11 cellular contexts compared by ENCODE assay signal in genomic region chr12:65536876-65537661, GRCh38.
DNase-seq lines count a peak whose midpoint lies in the region; ATAC-seq and TF ChIP-seq lines count a peak whose summit lies in the region.
"Had no signal": no experiment of that assay in that cellular context is flagged by ENCODE, and none has a peak within 500 bp of the region (broad histone marks: within the 10 kb centered on the region; RNA-seq: fewer than 3 reads in every experiment).

No MANE protein-coding gene starts in this region.

- peak; percentile 98 for DNase-seq in A172 (ENCODE audit: low spot score)
- peak in 2 of 4 donors; percentile 24 to 41 for DNase-seq in body of pancreas
- DNase-seq in kidney epithelial cell (ENCODE audit: low read depth) = peak; percentile 100
- no peak for DNase-seq in ecto neural progenitor cell (ENCODE audit: low spot score)
- DNase-seq in activated naive CD4-positive, alpha-beta T cell treated with anti-CD3 and anti-CD28 coated beads, Interleukin-2, amount 10 ng/mL, durations not matched to agents 7 days and 5 days = no peak
- no peak for DNase-seq in activated naive CD4-positive, alpha-beta T cell treated with anti-CD3 and anti-CD28 coated beads for 36 hours
- DNase-seq: stimulated activated CD8-positive, alpha-beta memory T cell treated with anti-CD3 and anti-CD28 coated beads, Interleukin-4, amount 100 ng/mL, for 48 hours had no signal

- no peaks in the 10 kb centered on the region for H3K36me3 ChIP-seq in body of pancreas (replicated peaks in 1 of 2; ENCODE audit: insufficient read depth in 1 of 2, low read depth in 2 of 2)
- H3K36me3 ChIP-seq in kidney epithelial cell (ENCODE audit: control insufficient read depth, insufficient read depth, low read length) = no peaks in the 10 kb centered on the region

- CTCF ChIA-PET in activated naive CD4-positive, alpha-beta T cell treated with anti-CD3 and anti-CD28 coated beads, Interleukin-2, amount 10 ng/mL, durations not matched to agents 7 days and 5 days (lab: Charles Lee) = no interaction called here
- CTCF ChIA-PET in activated naive CD4-positive, alpha-beta T cell treated with anti-CD3 and anti-CD28 coated beads for 36 hours (lab: Charles Lee) = no interaction called here

- intact Hi-C loops in body of pancreas (cut with DNase I) = no loop called here
- intact Hi-C loops in activated naive CD4-positive, alpha-beta T cell treated with anti-CD3 and anti-CD28 coated beads for 36 hours (cut with micrococcal nuclease) = no loop called here

- H3K4me1 Mint-ChIP-seq in activated naive CD4-positive, alpha-beta T cell treated with anti-CD3 and anti-CD28 coated beads, Interleukin-2, amount 10 ng/mL, durations not matched to agents 7 days and 5 days = no peaks in the 10 kb centered on the region
- H3K4me1 Mint-ChIP-seq in activated naive CD4-positive, alpha-beta T cell treated with anti-CD3 and anti-CD28 coated beads for 36 hours (ENCODE audit: low read depth) = no peaks in the 10 kb centered on the region

- H3K4me3 ChIP-seq in body of pancreas = no peak overlapping the region
- no peak overlapping the region for H3K4me3 ChIP-seq in kidney epithelial cell (ENCODE audit: low read depth, low read length)

- no peak overlapping the region for H3K27ac ChIP-seq in body of pancreas
- H3K27ac ChIP-seq: C4-2B had no signal

- peaks cover 0 to 11% (median 0%) of the 10 kb centered on the region in 3 donors for H3K9me3 ChIP-seq in body of pancreas

- H3K27me3 ChIP-seq in body of pancreas (no peaks in the 10 kb centered on the region), kidney epithelial cell (ENCODE audit: control insufficient read depth, insufficient read depth, low read length) (no peaks in the 10 kb centered on the region)

- H3K4me1 ChIP-seq in body of pancreas = peaks cover 11% of the 10 kb centered on the region

- peak; percentile 66 for ATAC-seq in HG03432 (IDR thresholded peaks at IDR 0.05; ENCODE audit: unreplicated experiment)
- ATAC-seq in body of pancreas = peak; percentile 52
- ATAC-seq in HG02610 (IDR thresholded peaks at IDR 0.05; ENCODE audit: unreplicated experiment) = no peak
- ATAC-seq: left colon had no signal

- H3K27ac Mint-ChIP-seq in activated naive CD4-positive, alpha-beta T cell treated with anti-CD3 and anti-CD28 coated beads, Interleukin-2, amount 10 ng/mL, durations not matched to agents 7 days and 5 days = no peak overlapping the region
- H3K27ac Mint-ChIP-seq in activated naive CD4-positive, alpha-beta T cell treated with anti-CD3 and anti-CD28 coated beads for 36 hours = no peak overlapping the region

- no peak overlapping the region for H3K4me3 Mint-ChIP-seq in activated naive CD4-positive, alpha-beta T cell treated with anti-CD3 and anti-CD28 coated beads, Interleukin-2, amount 10 ng/mL, durations not matched to agents 7 days and 5 days
- no peak overlapping the region for H3K4me3 Mint-ChIP-seq in activated naive CD4-positive, alpha-beta T cell treated with anti-CD3 and anti-CD28 coated beads for 36 hours

- no peaks in the 10 kb centered on the region for H3K27me3 Mint-ChIP-seq in activated naive CD4-positive, alpha-beta T cell treated with anti-CD3 and anti-CD28 coated beads, Interleukin-2, amount 10 ng/mL, durations not matched to agents 7 days and 5 days
- H3K27me3 Mint-ChIP-seq in activated naive CD4-positive, alpha-beta T cell treated with anti-CD3 and anti-CD28 coated beads for 36 hours (ENCODE audit: low read depth) = peaks cover 2% of the 10 kb centered on the region

- no peak for TF ChIP-seq POLR2A in body of pancreas (IDR thresholded peaks at IDR 0.05)

- H3K36me3 Mint-ChIP-seq in activated naive CD4-positive, alpha-beta T cell treated with anti-CD3 and anti-CD28 coated beads, Interleukin-2, amount 10 ng/mL, durations not matched to agents 7 days and 5 days = no peaks in the 10 kb centered on the region
- H3K36me3 Mint-ChIP-seq in activated naive CD4-positive, alpha-beta T cell treated with anti-CD3 and anti-CD28 coated beads for 36 hours (ENCODE audit: low read depth) = no peaks in the 10 kb centered on the region

- 44 to 49% methylated on average over 6 of the region's 6 CpGs for WGBS in body of pancreas, 2 donors

- TF ChIP-seq CTCF in body of pancreas (IDR thresholded peaks at IDR 0.05) (no peak), kidney epithelial cell (IDR thresholded peaks at IDR 0.05; ENCODE audit: insufficient read depth, low read length, poor library complexity, severe bottlenecking) (no peak)

- H3K9me3 Mint-ChIP-seq in activated naive CD4-positive, alpha-beta T cell treated with anti-CD3 and anti-CD28 coated beads, Interleukin-2, amount 10 ng/mL, durations not matched to agents 7 days and 5 days = peaks cover 8% of the 10 kb centered on the region
- peaks cover 13% of the 10 kb centered on the region for H3K9me3 Mint-ChIP-seq in activated naive CD4-positive, alpha-beta T cell treated with anti-CD3 and anti-CD28 coated beads for 36 hours

Comparison
In these comparisons a context has a peak if more than half of its experiments do, and no peak if none do; other contexts are left out.
1. DNase-seq: peak in A172 (single experiment) and kidney epithelial cell (single experiment); none in ecto neural progenitor cell (single experiment), activated naive CD4-positive, alpha-beta T cell treated with anti-CD3 and anti-CD28 coated beads, Interleukin-2, amount 10 ng/mL, durations not matched to agents 7 days and 5 days (single experiment) and activated naive CD4-positive, alpha-beta T cell treated with anti-CD3 and anti-CD28 coated beads for 36 hours (single experiment).